Comparison of ENCODE assay signal across 9 cellular contexts in genomic region chr6:3159805-3160781, GRCh38. TPM values are rescaled to one million over a fixed set of nuclear protein-coding genes. Genes with fewer than 3 reads are reported as not detected.
DNase-seq lines count a peak whose midpoint lies in the region; ATAC-seq, FAIRE-seq and TF ChIP-seq lines count a peak whose summit lies in the region.
"Had no signal": no experiment of that assay in that cellular context is flagged by ENCODE, and none has a peak within 500 bp of the region (broad histone marks: within the 10 kb centered on the region; RNA-seq: fewer than 3 reads in every experiment).

No MANE protein-coding gene starts in this region.

- H3K27me3 Mint-ChIP-seq in activated T-helper 2 cell treated with anti-CD3 and anti-CD28 coated beads, Interferon-gamma antibody, Interleukin-2, Interleukin-4, amounts not matched to agents 10 μg/mL and 5 μg/mL and 100 μg/mL, durations not matched to agents 14 hours and 24 hours and 36 hours (ENCODE audit: low read depth), result peaks cover 55% of the 10 kb centered on the region

- DNase-seq in DMS53 (lab: John Stamatoyannopoulos, UW) (peak; percentile 96), NT2/D1 (ENCODE audit: low read depth, low spot score) (no peak), islet precursor cell (peak; percentile 90), D721Med (ENCODE audit: insufficient read length, low spot score) (no peak), upper lobe of right lung (no peak)
- peak; percentile 19 for DNase-seq in activated T-helper 2 cell treated with anti-CD3 and anti-CD28 coated beads, Interferon-gamma antibody, Interleukin-2, Interleukin-4, amounts not matched to agents 10 μg/mL and 5 μg/mL and 100 μg/mL, durations not matched to agents 14 hours and 24 hours and 36 hours (ENCODE audit: low spot score)
- DNase-seq in stimulated activated CD8-positive, alpha-beta memory T cell treated with anti-CD3 and anti-CD28 coated beads, Interleukin-4, amount 100 ng/mL, for 4 hours (ENCODE audit: low read depth in 2 of 2, low spot score in 1 of 2), result peak; percentile 46 to 51

- H3K9ac ChIP-seq in NT2/D1 (ENCODE audit: insufficient read length, low read depth), result peak overlapping the region; percentile 72

- H3K9me3 Mint-ChIP-seq in activated T-helper 2 cell treated with anti-CD3 and anti-CD28 coated beads, Interferon-gamma antibody, Interleukin-2, Interleukin-4, amounts not matched to agents 10 μg/mL and 5 μg/mL and 100 μg/mL, durations not matched to agents 14 hours and 24 hours and 36 hours, result peaks cover 4% of the 10 kb centered on the region

- peaks cover 10% of the 10 kb centered on the region for H3K36me3 Mint-ChIP-seq in activated T-helper 2 cell treated with anti-CD3 and anti-CD28 coated beads, Interferon-gamma antibody, Interleukin-2, Interleukin-4, amounts not matched to agents 10 μg/mL and 5 μg/mL and 100 μg/mL, durations not matched to agents 14 hours and 24 hours and 36 hours (ENCODE audit: low read depth)

- ATAC-seq in HG03354 (IDR thresholded peaks at IDR 0.05; ENCODE audit: poor library complexity, severe bottlenecking, unreplicated experiment) (no peak), upper lobe of right lung (no peak)

- H3K27me3 ChIP-seq in NT2/D1 (ENCODE audit: insufficient read depth, insufficient read length) (no peaks in the 10 kb centered on the region), upper lobe of right lung (no peaks in the 10 kb centered on the region)

- TF ChIP-seq CTCF in D721Med (IDR thresholded peaks at IDR 0.05; ENCODE audit: insufficient read depth, missing control alignments) (no peak), upper lobe of right lung (IDR thresholded peaks at IDR 0.05) (no peak)

- no peak overlapping the region for H3K27ac ChIP-seq in upper lobe of right lung

- H3K9me3 ChIP-seq in NT2/D1 (ENCODE audit: insufficient read depth, low read length) (peaks cover 9% of the 10 kb centered on the region; the same call in 1 of the 2 replicates), upper lobe of right lung (no peaks in the 10 kb centered on the region)

- no peak for FAIRE-seq in D721Med (lab: Jason Lieb, UNC)
- FAIRE-seq: GM18507 had no signal

- intact Hi-C loops in activated T-helper 2 cell treated with anti-CD3 and anti-CD28 coated beads, Interferon-gamma antibody, Interleukin-2, Interleukin-4, amounts not matched to agents 10 μg/mL and 5 μg/mL and 100 μg/mL, durations not matched to agents 14 hours and 24 hours and 36 hours (cut with micrococcal nuclease), result loop anchor here (1.0 to 2.0 kb wide), 2 partner anchors 49 to 69 kb away; no protein-coding TSS in a partner anchor
- intact Hi-C loops in upper lobe of right lung (cut with DNase I), result no loop called here

- H3K36me3 ChIP-seq in NT2/D1 (ENCODE audit: insufficient read depth, insufficient read length, low read length), result peaks cover 13% of the 10 kb centered on the region
- peaks cover 4% of the 10 kb centered on the region for H3K36me3 ChIP-seq in upper lobe of right lung

- H3K4me1 ChIP-seq in NT2/D1 (ENCODE audit: insufficient read depth, insufficient read length), result no peaks in the 10 kb centered on the region
- H3K4me1 ChIP-seq in upper lobe of right lung, result peaks cover 14% of the 10 kb centered on the region

- H3K4me3 ChIP-seq in NT2/D1 (ENCODE audit: insufficient read length, low read depth) (peak overlapping the region; percentile 0), upper lobe of right lung (no peak overlapping the region)

- H3K4me3 Mint-ChIP-seq in activated T-helper 2 cell treated with anti-CD3 and anti-CD28 coated beads, Interferon-gamma antibody, Interleukin-2, Interleukin-4, amounts not matched to agents 10 μg/mL and 5 μg/mL and 100 μg/mL, durations not matched to agents 14 hours and 24 hours and 36 hours (ENCODE audit: low read depth), result peak overlapping the region; percentile 1

- peaks cover 23% of the 10 kb centered on the region for H3K4me1 Mint-ChIP-seq in activated T-helper 2 cell treated with anti-CD3 and anti-CD28 coated beads, Interferon-gamma antibody, Interleukin-2, Interleukin-4, amounts not matched to agents 10 μg/mL and 5 μg/mL and 100 μg/mL, durations not matched to agents 14 hours and 24 hours and 36 hours (ENCODE audit: low read depth)

- no peak overlapping the region for H3K27ac Mint-ChIP-seq in activated T-helper 2 cell treated with anti-CD3 and anti-CD28 coated beads, Interferon-gamma antibody, Interleukin-2, Interleukin-4, amounts not matched to agents 10 μg/mL and 5 μg/mL and 100 μg/mL, durations not matched to agents 14 hours and 24 hours and 36 hours

RNA-seq across cellular contexts. Expression of gene TUBB2A, which starts 2.7 kb away (rescaled TPM):
- total RNA-seq in activated T-helper 2 cell treated with anti-CD3 and anti-CD28 coated beads, Interferon-gamma antibody, Interleukin-2, Interleukin-4, amounts not matched to agents 10 μg/mL and 5 μg/mL and 100 μg/mL, durations not matched to agents 14 hours and 24 hours and 36 hours, result 7.2 and 7.4 TPM in 2 replicates
- 15.4 TPM for total RNA-seq in upper lobe of right lung

RNA-seq across cellular contexts. Expression of gene BPHL, which starts 41.6 kb away (rescaled TPM):
- total RNA-seq in activated T-helper 2 cell treated with anti-CD3 and anti-CD28 coated beads, Interferon-gamma antibody, Interleukin-2, Interleukin-4, amounts not matched to agents 10 μg/mL and 5 μg/mL and 100 μg/mL, durations not matched to agents 14 hours and 24 hours and 36 hours, result 12.1 and 15.8 TPM in 2 replicates
- total RNA-seq in upper lobe of right lung, result 7.6 TPM

Comparison
In these comparisons a context has a peak if more than half of its experiments do, and no peak if none do; other contexts are left out.
1. DNase-seq: peak in DMS53 (single experiment), activated T-helper 2 cell treated with anti-CD3 and anti-CD28 coated beads, Interferon-gamma antibody, Interleukin-2, Interleukin-4, amounts not matched to agents 10 μg/mL and 5 μg/mL and 100 μg/mL, durations not matched to agents 14 hours and 24 hours and 36 hours (single experiment), islet precursor cell (single experiment) and stimulated activated CD8-positive, alpha-beta memory T cell treated with anti-CD3 and anti-CD28 coated beads, Interleukin-4, amount 100 ng/mL, for 4 hours (2 of 2); none in NT2/D1 (single experiment), D721Med (single experiment) and upper lobe of right lung (single experiment).